39 cellular contexts compared by ENCODE assay signal in genomic region chr22:22242488-22242887, GRCh38. TPM values are rescaled to one million over a fixed set of nuclear protein-coding genes. Genes with fewer than 3 reads are reported as not detected.
"Had no signal": no experiment of that assay in that cellular context is flagged by ENCODE, and none has a peak within 500 bp of the region (broad histone marks: within the 10 kb centered on the region; RNA-seq: fewer than 3 reads in every experiment).

No MANE protein-coding gene starts in this region.

- ATAC-seq: activated CD4-positive, alpha-beta T cell treated with anti-CD3 and anti-CD28 coated beads for 36 hours; activated CD8-positive, alpha-beta memory T cell treated with anti-CD3 and anti-CD28 coated beads, Interleukin-2, amount 10 ng/mL, durations not matched to agents 7 days and 5 days; activated CD8-positive, alpha-beta T cell treated with anti-CD3 and anti-CD28 coated beads, Interleukin-2, amount 10 ng/mL, durations not matched to agents 7 days and 5 days; activated naive CD8-positive, alpha-beta T cell treated with anti-CD3 and anti-CD28 coated beads, Interleukin-2, amount 50 U/mL, for 24 hours; body of pancreas; effector memory CD8-positive, alpha-beta T cell; gastroesophageal sphincter; heart right ventricle; T-helper 17 cell had no signal

- H3K9me3 ChIP-seq: adrenal gland, body of pancreas, esophagus squamous epithelium, gastroesophageal sphincter, heart right ventricle had no signal

- H3K4me3 Mint-ChIP-seq: activated CD4-positive, alpha-beta memory T cell treated with anti-CD3 and anti-CD28 coated beads for 36 hours; activated CD4-positive, alpha-beta T cell treated with anti-CD3 and anti-CD28 coated beads for 36 hours; activated CD4-positive, alpha-beta T cell treated with anti-CD3 and anti-CD28 coated beads, Interleukin-2, amount 10 ng/mL, durations not matched to agents 24 days and 14 days; activated CD8-positive, alpha-beta memory T cell treated with anti-CD3 and anti-CD28 coated beads, Interleukin-2, amount 10 ng/mL, durations not matched to agents 7 days and 5 days; activated CD8-positive, alpha-beta T cell treated with anti-CD3 and anti-CD28 coated beads, Interleukin-2, amount 10 ng/mL, durations not matched to agents 7 days and 5 days; activated naive CD4-positive, alpha-beta T cell treated with anti-CD3 and anti-CD28 coated beads for 36 hours; activated naive CD4-positive, alpha-beta T cell treated with anti-CD3 and anti-CD28 coated beads, Interleukin-2, amount 50 U/mL, for 24 hours; activated naive CD8-positive, alpha-beta T cell treated with anti-CD3 and anti-CD28 coated beads for 36 hours; activated naive CD8-positive, alpha-beta T cell treated with anti-CD3 and anti-CD28 coated beads, Interleukin-2, amount 50 U/mL, for 24 hours; activated T-helper 1 cell treated with anti-CD3 and anti-CD28 coated beads, Interleukin-12 subunit alpha, Interleukin-12 subunit beta, Interleukin-2, Interleukin-4 antibody, amounts not matched to agents 30 ng/mL and 10 ng/mL and 1 ng/mL, durations not matched to agents 14 hours and 24 hours and 36 hours; effector memory CD8-positive, alpha-beta T cell; T-helper 17 cell; T-helper 2 cell treated with Interferon-gamma antibody and Interleukin-4, amounts not matched to agents 5 μg/mL and 100 μg/mL, for 36 hours had no signal

- DNase-seq: activated CD4-positive, alpha-beta memory T cell treated with anti-CD3 and anti-CD28 coated beads for 36 hours; activated CD4-positive, alpha-beta T cell treated with anti-CD3 and anti-CD28 coated beads for 36 hours; activated CD4-positive, alpha-beta T cell treated with anti-CD3 and anti-CD28 coated beads, Interleukin-2, amount 10 ng/mL, durations not matched to agents 24 days and 14 days; activated CD4-positive, CD25-positive, alpha-beta regulatory T cell; activated CD4-positive, CD25-positive, alpha-beta regulatory T cell treated with anti-CD3 and anti-CD28 coated beads, Interleukin-2, amount 50 U/mL, for 72 hours; activated CD8-positive, alpha-beta memory T cell treated with anti-CD3 and anti-CD28 coated beads, Interleukin-2, amount 10 ng/mL, durations not matched to agents 7 days and 5 days; activated CD8-positive, alpha-beta memory T cell treated with anti-CD3 and anti-CD28 coated beads, Interleukin-2, amount 50 U/mL, for 4 hours; activated CD8-positive, alpha-beta T cell treated with anti-CD3 and anti-CD28 coated beads, Interleukin-2, amount 10 ng/mL, durations not matched to agents 7 days and 5 days; activated effector memory CD4-positive, alpha-beta T cell treated with anti-CD3 and anti-CD28 coated beads, Interleukin-2, amount 50 U/mL, for 16 hours; activated naive CD4-positive, alpha-beta T cell treated with anti-CD3 and anti-CD28 coated beads for 36 hours; activated naive CD8-positive, alpha-beta T cell treated with anti-CD3 and anti-CD28 coated beads for 36 hours; activated naive CD8-positive, alpha-beta T cell treated with anti-CD3 and anti-CD28 coated beads, Interleukin-2, amount 50 U/mL, for 24 hours; activated T-cell treated with anti-CD3 and anti-CD28 coated beads, Interleukin-2, amount 50 U/mL, for 1 hour; activated T-cell treated with anti-CD3 and anti-CD28 coated beads, Interleukin-2, amount 50 U/mL, for 48 hours; adrenal gland; amygdala; aorta; body of pancreas; caudate nucleus; cortex of kidney; dermis blood vessel endothelial cell; effector CD4-positive, alpha-beta T cell; effector memory CD8-positive, alpha-beta T cell; erythroblast; esophagus squamous epithelium; foreskin melanocyte; heart right ventricle; T-helper 17 cell; T1000 had no signal

- H3K4me1 Mint-ChIP-seq: activated naive CD4-positive, alpha-beta T cell treated with anti-CD3 and anti-CD28 coated beads, Interleukin-2, amount 50 U/mL, for 24 hours had no signal

- H3K36me3 Mint-ChIP-seq: activated CD4-positive, alpha-beta memory T cell treated with anti-CD3 and anti-CD28 coated beads for 36 hours; activated CD8-positive, alpha-beta memory T cell treated with anti-CD3 and anti-CD28 coated beads, Interleukin-2, amount 10 ng/mL, durations not matched to agents 7 days and 5 days; activated naive CD4-positive, alpha-beta T cell treated with anti-CD3 and anti-CD28 coated beads, Interleukin-2, amount 50 U/mL, for 24 hours; activated naive CD8-positive, alpha-beta T cell treated with anti-CD3 and anti-CD28 coated beads for 36 hours had no signal

- H3K36me3 ChIP-seq: adrenal gland, esophagus squamous epithelium, gastroesophageal sphincter, heart right ventricle had no signal

- H3K9me3 Mint-ChIP-seq: activated CD4-positive, alpha-beta memory T cell treated with anti-CD3 and anti-CD28 coated beads for 36 hours; activated CD4-positive, alpha-beta T cell treated with anti-CD3 and anti-CD28 coated beads, Interleukin-2, amount 10 ng/mL, durations not matched to agents 24 days and 14 days; activated naive CD4-positive, alpha-beta T cell treated with anti-CD3 and anti-CD28 coated beads for 36 hours; activated naive CD4-positive, alpha-beta T cell treated with anti-CD3 and anti-CD28 coated beads, Interleukin-2, amount 50 U/mL, for 24 hours; activated naive CD8-positive, alpha-beta T cell treated with anti-CD3 and anti-CD28 coated beads for 36 hours; activated naive CD8-positive, alpha-beta T cell treated with anti-CD3 and anti-CD28 coated beads, Interleukin-2, amount 50 U/mL, for 24 hours; activated T-helper 1 cell treated with anti-CD3 and anti-CD28 coated beads, Interleukin-12 subunit alpha, Interleukin-12 subunit beta, Interleukin-2, Interleukin-4 antibody, amounts not matched to agents 30 ng/mL and 10 ng/mL and 1 ng/mL, durations not matched to agents 14 hours and 24 hours and 36 hours; activated T-helper 2 cell treated with anti-CD3 and anti-CD28 coated beads, Interferon-gamma antibody, Interleukin-2, Interleukin-4, amounts not matched to agents 10 μg/mL and 5 μg/mL and 100 μg/mL, durations not matched to agents 14 hours and 24 hours and 36 hours; effector memory CD8-positive, alpha-beta T cell; T-helper 2 cell treated with Interferon-gamma antibody and Interleukin-4, amounts not matched to agents 5 μg/mL and 100 μg/mL, for 36 hours had no signal

- H3K27ac Mint-ChIP-seq: activated CD4-positive, alpha-beta memory T cell treated with anti-CD3 and anti-CD28 coated beads for 36 hours; activated CD4-positive, alpha-beta T cell treated with anti-CD3 and anti-CD28 coated beads for 36 hours; activated CD4-positive, alpha-beta T cell treated with anti-CD3 and anti-CD28 coated beads, Interleukin-2, amount 10 ng/mL, durations not matched to agents 24 days and 14 days; activated CD8-positive, alpha-beta memory T cell treated with anti-CD3 and anti-CD28 coated beads, Interleukin-2, amount 10 ng/mL, durations not matched to agents 7 days and 5 days; activated CD8-positive, alpha-beta T cell treated with anti-CD3 and anti-CD28 coated beads, Interleukin-2, amount 10 ng/mL, durations not matched to agents 7 days and 5 days; activated naive CD4-positive, alpha-beta T cell treated with anti-CD3 and anti-CD28 coated beads for 36 hours; activated naive CD4-positive, alpha-beta T cell treated with anti-CD3 and anti-CD28 coated beads, Interleukin-2, amount 50 U/mL, for 24 hours; activated naive CD8-positive, alpha-beta T cell treated with anti-CD3 and anti-CD28 coated beads for 36 hours; activated naive CD8-positive, alpha-beta T cell treated with anti-CD3 and anti-CD28 coated beads, Interleukin-2, amount 50 U/mL, for 24 hours; activated T-helper 1 cell treated with anti-CD3 and anti-CD28 coated beads, Interleukin-12 subunit alpha, Interleukin-12 subunit beta, Interleukin-2, Interleukin-4 antibody, amounts not matched to agents 30 ng/mL and 10 ng/mL and 1 ng/mL, durations not matched to agents 14 hours and 24 hours and 36 hours; activated T-helper 2 cell treated with anti-CD3 and anti-CD28 coated beads, Interferon-gamma antibody, Interleukin-2, Interleukin-4, amounts not matched to agents 10 μg/mL and 5 μg/mL and 100 μg/mL, durations not matched to agents 14 hours and 24 hours and 36 hours; effector memory CD8-positive, alpha-beta T cell; T-helper 17 cell; T-helper 2 cell treated with Interferon-gamma antibody and Interleukin-4, amounts not matched to agents 5 μg/mL and 100 μg/mL, for 36 hours had no signal

- H3K27me3 ChIP-seq: body of pancreas had no signal

- H3K4me1 ChIP-seq: adrenal gland, body of pancreas, esophagus squamous epithelium, gastroesophageal sphincter, heart right ventricle had no signal

- H3K4me3 ChIP-seq: adrenal gland, body of pancreas, esophagus squamous epithelium, gastroesophageal sphincter, heart right ventricle had no signal

- H3K27ac ChIP-seq: adrenal gland, body of pancreas, esophagus squamous epithelium, gastroesophageal sphincter, heart right ventricle had no signal

RNA-seq across cellular contexts. Expression of gene VPREB1, which starts 2.1 kb away (rescaled TPM):
- total RNA-seq: activated CD4-positive, alpha-beta memory T cell treated with anti-CD3 and anti-CD28 coated beads for 36 hours; activated CD4-positive, alpha-beta T cell treated with anti-CD3 and anti-CD28 coated beads for 36 hours; activated CD4-positive, alpha-beta T cell treated with anti-CD3 and anti-CD28 coated beads, Interleukin-2, amount 10 ng/mL, durations not matched to agents 24 days and 14 days; activated CD8-positive, alpha-beta memory T cell treated with anti-CD3 and anti-CD28 coated beads for 36 hours; activated CD8-positive, alpha-beta memory T cell treated with anti-CD3 and anti-CD28 coated beads, Interleukin-2, amount 10 ng/mL, durations not matched to agents 7 days and 5 days; activated CD8-positive, alpha-beta T cell treated with anti-CD3 and anti-CD28 coated beads, Interleukin-2, amount 10 ng/mL, durations not matched to agents 7 days and 5 days; activated naive CD4-positive, alpha-beta T cell treated with anti-CD3 and anti-CD28 coated beads for 36 hours; activated naive CD8-positive, alpha-beta T cell treated with anti-CD3 and anti-CD28 coated beads for 36 hours; activated T-helper 1 cell treated with anti-CD3 and anti-CD28 coated beads, Interleukin-12 subunit alpha, Interleukin-12 subunit beta, Interleukin-2, Interleukin-4 antibody, amounts not matched to agents 30 ng/mL and 10 ng/mL and 1 ng/mL, durations not matched to agents 14 hours and 24 hours and 36 hours; activated T-helper 2 cell treated with anti-CD3 and anti-CD28 coated beads, Interferon-gamma antibody, Interleukin-2, Interleukin-4, amounts not matched to agents 10 μg/mL and 5 μg/mL and 100 μg/mL, durations not matched to agents 14 hours and 24 hours and 36 hours; adrenal gland; aorta; body of pancreas; chondrocyte; dermis blood vessel endothelial cell; esophagus squamous epithelium; fibroblast of lung; fibroblast of villous mesenchyme; gastroesophageal sphincter; glomerular endothelial cell; heart right ventricle; T-helper 17 cell had no signal
